ENCODE assay signal across 8 cellular contexts in the genomic region with DNA sequence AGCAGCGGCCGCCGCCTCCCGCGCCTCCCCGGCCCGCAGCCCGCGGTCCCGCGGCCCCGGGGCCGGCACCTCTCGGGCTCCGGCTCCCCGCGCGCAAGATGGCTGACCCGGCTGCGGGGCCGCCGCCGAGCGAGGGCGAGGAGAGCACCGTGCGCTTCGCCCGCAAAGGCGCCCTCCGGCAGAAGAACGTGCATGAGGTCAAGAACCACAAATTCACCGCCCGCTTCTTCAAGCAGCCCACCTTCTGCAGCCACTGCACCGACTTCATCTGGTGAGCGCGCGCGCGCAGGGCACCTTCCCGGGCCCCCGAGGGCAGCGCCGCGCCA. TPM values are rescaled to one million over a fixed set of nuclear protein-coding genes. Genes with fewer than 3 reads are reported as not detected.
A peak's percentile ranks its signal among the peaks of the same experiment; 100 is the strongest.
DNase-seq lines count a peak whose midpoint lies in the region; ATAC-seq and TF ChIP-seq lines count a peak whose summit lies in the region.

No MANE protein-coding gene starts in this region.

- no peaks in the 10 kb centered on the region for H3K79me2 ChIP-seq in MM.1S (ENCODE audit: low read length)

- H3K27ac ChIP-seq in heart right ventricle: peak overlapping the region in 1 of 10 donors; percentile 89
- H3K27ac ChIP-seq in MM.1S (ENCODE audit: low read length): no peak overlapping the region
- no peak overlapping the region for H3K27ac ChIP-seq in upper lobe of right lung

- H3F3A ChIP-seq in MM.1S (ENCODE audit: insufficient read depth, low read length): no peaks in the 10 kb centered on the region

- ATAC-seq in heart right ventricle: no peak
- ATAC-seq in left ventricle myocardium superior: no peak
- ATAC-seq in upper lobe of right lung: no peak

- 0% methylated on average over 29 to 45 of the region's 45 CpGs for WGBS in heart right ventricle, 2 donors

- H3K9me2 ChIP-seq in MM.1S (replicated peaks; ENCODE audit: insufficient read depth, low read length): no peaks in the 10 kb centered on the region

- TF ChIP-seq CTCF in heart right ventricle (IDR thresholded peaks at IDR 0.05) (no peak), MM.1S (IDR thresholded peaks at IDR 0.05; ENCODE audit: low read length) (no peak), upper lobe of right lung (IDR thresholded peaks at IDR 0.05) (no peak)

- intact Hi-C loops in heart right ventricle (cut with DNase I): no loop called here
- intact Hi-C loops in left ventricle myocardium superior (cut with micrococcal nuclease): no loop called here
- intact Hi-C loops in upper lobe of right lung (cut with DNase I): no loop called here

- H4K20me1 ChIP-seq in MM.1S (ENCODE audit: insufficient read depth, low read length): no peaks in the 10 kb centered on the region

- H3K4me3 ChIP-seq in heart right ventricle (peak overlapping the region in 8 of 10 donors; percentile 33 to 71 (median 45)), MM.1S (ENCODE audit: low read length) (peak overlapping the region; percentile 51), iPS-15b (ENCODE audit: low read depth, low read length) (peak overlapping the region; percentile 59), upper lobe of right lung (peak overlapping the region; percentile 56), MG63 (no peak overlapping the region)

- DNase-seq in heart right ventricle (no peak), left ventricle myocardium superior (no peak), MM.1S (no peak), upper lobe of right lung (no peak), MG63 (no peak), COR-L47 (lab: John Stamatoyannopoulos, UW) (no peak), NAMALWA (ENCODE audit: low spot score) (no peak)

- H3K27me3 ChIP-seq in heart right ventricle (peaks cover 5 to 79% (median 65%) of the 10 kb centered on the region in 7 donors), MM.1S (replicated peaks; ENCODE audit: insufficient read depth, low read length) (peaks cover 34% of the 10 kb centered on the region), iPS-15b (ENCODE audit: control insufficient read depth, insufficient read depth, low read length) (peaks cover 59% of the 10 kb centered on the region), upper lobe of right lung (no peaks in the 10 kb centered on the region), MG63 (peaks cover 43% of the 10 kb centered on the region)

- H3K36me3 ChIP-seq in heart right ventricle: no peaks in the 10 kb centered on the region
- no peaks in the 10 kb centered on the region for H3K36me3 ChIP-seq in MM.1S (replicated peaks; ENCODE audit: insufficient read depth, low read length)
- no peaks in the 10 kb centered on the region for H3K36me3 ChIP-seq in iPS-15b (ENCODE audit: control insufficient read depth, insufficient read depth, low read length)
- no peaks in the 10 kb centered on the region for H3K36me3 ChIP-seq in upper lobe of right lung
- no peaks in the 10 kb centered on the region for H3K36me3 ChIP-seq in MG63

- H3K9ac ChIP-seq in MM.1S (ENCODE audit: low read length) (no peak overlapping the region), iPS-15b (ENCODE audit: low read depth, low read length) (no peak overlapping the region)

- peak overlapping the region; percentile 89; the same call in 1 of the 2 replicates for H3K4me2 ChIP-seq in MM.1S (ENCODE audit: low read depth, low read length)

- H3K9me3 ChIP-seq in heart right ventricle (peaks cover 0 to 4% (median 0%) of the 10 kb centered on the region in 11 donors), MM.1S (replicated peaks; ENCODE audit: insufficient read depth, low read length) (no peaks in the 10 kb centered on the region), iPS-15b (ENCODE audit: control insufficient read depth, insufficient read depth, low read length) (no peaks in the 10 kb centered on the region), upper lobe of right lung (no peaks in the 10 kb centered on the region), MG63 (no peaks in the 10 kb centered on the region)

- peaks cover 0 to 25% (median 6%) of the 10 kb centered on the region in 9 donors for H3K4me1 ChIP-seq in heart right ventricle
- H3K4me1 ChIP-seq in MM.1S (ENCODE audit: low read length): no peaks in the 10 kb centered on the region; the same call in 1 of the 2 replicates
- H3K4me1 ChIP-seq in iPS-15b (ENCODE audit: control insufficient read depth, insufficient read depth, low read length): no peaks in the 10 kb centered on the region
- no peaks in the 10 kb centered on the region for H3K4me1 ChIP-seq in upper lobe of right lung

- H2AFZ ChIP-seq in MM.1S (ENCODE audit: low read length): 0 out of 2 replicates have a peak overlapping the region, but pooled peaks have one; percentile 40

RNA-seq across cellular contexts. Expression of a gene that starts 0.3 kb away (rescaled TPM):
- total RNA-seq in heart right ventricle: 1 to 10 TPM in 6 of 10 donors, under 1 TPM in 4; 0.55 to 8.8 (median 1.4) TPM
- polyA plus RNA-seq in heart right ventricle: under 1 TPM; 0.30 to 0.37 TPM
- total RNA-seq in left ventricle myocardium superior: 2.5 TPM
- total RNA-seq in upper lobe of right lung: 25.2 TPM
- 0.02 TPM in 1 of 2 replicates, not detected in the other for total RNA-seq in MG63 (2014; rRNA removed; shearing (Covaris generic); ENCODE audit: low replicate concordance)
